In genomic region chr6:19557191-19557590, GRCh38 we compare ENCODE assay signal across 34 cellular contexts.
"Had no signal": no experiment of that assay in that cellular context is flagged by ENCODE, and none has a peak within 500 bp of the region (broad histone marks: within the 10 kb centered on the region; RNA-seq: fewer than 3 reads in every experiment).

No MANE protein-coding gene starts in this region.

- DNase-seq: Karpas-422, Kasumi-1, MG63, MM.1S, MV-4-11, NCI-H1048, NCI-H1092, NCI-H1092 treated with DMSO at 0.1 percent for 48 hours, NCI-H1105, NCI-H1105 treated with DMSO at 0.1 percent for 48 hours, NCI-H1417, NCI-H1417 treated with DMSO at 0.1 percent for 48 hours, NCI-H1436, NCI-H1436 treated with DMSO at 0.1 percent for 48 hours, NCI-H146, NCI-H1694, NCI-H1694 treated with DMSO at 0.1 percent for 48 hours, NCI-H187, NCI-H187 treated with DMSO at 0.1 percent for 48 hours, NCI-H1930, NCI-H2029, NCI-H2029 treated with DMSO at 0.1 percent for 48 hours, NCI-H2081, NCI-H2081 treated with DMSO at 0.1 percent for 48 hours, NCI-H2107, NCI-H2171, NCI-H2171 treated with DMSO at 0.1 percent for 48 hours, NCI-H2227 treated with DMSO at 0.1 percent for 48 hours, NCI-H226, NCI-H345, NCI-H446, NCI-H446 treated with DMSO at 0.1 percent for 48 hours, NCI-H510A, NCI-H524 had no signal
